Comparison of ENCODE assay signal across 8 cellular contexts in the genomic region with DNA sequence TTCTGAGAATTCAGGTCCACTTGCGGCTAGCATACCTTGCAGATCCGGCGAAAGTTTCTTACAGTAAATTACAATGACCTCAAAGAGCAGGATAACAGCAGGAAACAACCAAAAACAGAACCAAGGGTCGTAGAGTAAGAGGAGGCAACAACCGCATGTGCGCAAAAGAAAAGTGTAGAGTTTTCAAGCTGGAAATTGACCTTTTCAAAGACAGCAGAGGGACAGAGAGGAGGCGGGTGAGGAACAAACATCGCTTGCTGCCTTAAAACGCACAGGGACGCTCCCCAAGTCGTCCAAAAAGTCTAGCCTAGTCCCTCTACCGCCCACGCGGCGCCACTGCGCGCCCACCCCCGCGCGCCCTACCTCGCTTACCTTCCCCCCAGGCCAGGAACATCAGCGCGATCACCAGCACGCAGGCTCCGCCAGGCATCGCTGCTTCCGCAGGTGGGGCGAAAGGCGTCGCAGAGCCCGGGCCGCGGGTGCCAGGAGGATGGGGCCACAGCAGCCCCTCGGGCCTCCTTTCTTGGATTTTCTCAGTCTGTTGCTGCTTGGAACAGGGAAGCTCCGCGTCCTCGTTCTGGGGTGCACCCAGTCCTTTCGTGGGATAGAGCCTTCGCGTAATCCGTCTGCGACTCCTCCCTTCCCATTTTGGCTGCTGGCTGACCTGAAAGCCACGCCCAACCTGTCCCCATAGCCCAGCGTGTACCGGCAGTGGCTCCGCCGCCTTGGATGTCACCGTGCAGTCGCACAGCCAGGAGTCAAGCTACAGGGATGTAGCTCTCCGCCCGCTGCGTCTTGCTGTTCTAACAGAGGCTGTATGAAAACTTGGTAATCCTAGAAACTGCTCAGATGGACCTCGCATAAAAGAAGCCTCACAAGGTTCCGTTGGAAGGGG. TPM values are rescaled to one million over a fixed set of nuclear protein-coding genes. Genes with fewer than 3 reads are reported as not detected.
DNase-seq lines count a peak whose midpoint lies in the region; ATAC-seq and TF ChIP-seq lines count a peak whose summit lies in the region.

A gene (minus strand): TSS at position 579 of the 895 bp plus-strand sequence. CDS start 149 bp downstream, at position 430.

- H3K4me3 ChIP-seq in HUES48 (ENCODE audit: low read depth, low read length) (peak within 1 kb of the TSS; percentile 80), cardiac muscle cell (peak within 1 kb of the TSS; percentile 42), prostate gland (peak within 1 kb of the TSS; percentile 46)

- H3K27ac ChIP-seq in HUES48 (ENCODE audit: low read depth, low read length), result peak within 1 kb of the TSS; percentile 80
- H3K27ac ChIP-seq in cardiac muscle cell, result peak within 1 kb of the TSS; percentile 64
- H3K27ac ChIP-seq in prostate gland, result peak within 1 kb of the TSS; percentile 16 to 46

- DNase-seq in OCI-M1 (lab: John Stamatoyannopoulos, UW), result peak; percentile 79
- DNase-seq in activated T-helper 2 cell treated with anti-CD3 and anti-CD28 coated beads, Interferon-gamma antibody, Interleukin-2, Interleukin-4, amounts not matched to agents 10 μg/mL and 5 μg/mL and 100 μg/mL, durations not matched to agents 14 hours and 24 hours and 36 hours (ENCODE audit: low spot score), result peak; percentile 52
- DNase-seq in cardiac muscle cell (ENCODE audit: low read depth in 1 of 2, low spot score in 1 of 2), result peak; percentile 13 to 90
- peak; percentile 58 for DNase-seq in prostate gland (ENCODE audit: low spot score)
- DNase-seq in dedifferentiated amniotic fluid mesenchymal stem cell (ENCODE audit: extremely low spot score), result no peak

- peaks cover under 1% of the 10 kb centered on the region for H3K36me3 Mint-ChIP-seq in activated T-helper 2 cell treated with anti-CD3 and anti-CD28 coated beads, Interferon-gamma antibody, Interleukin-2, Interleukin-4, amounts not matched to agents 10 μg/mL and 5 μg/mL and 100 μg/mL, durations not matched to agents 14 hours and 24 hours and 36 hours (ENCODE audit: low read depth)

- peaks cover 24% of the 10 kb centered on the region for H3K27me3 Mint-ChIP-seq in activated T-helper 2 cell treated with anti-CD3 and anti-CD28 coated beads, Interferon-gamma antibody, Interleukin-2, Interleukin-4, amounts not matched to agents 10 μg/mL and 5 μg/mL and 100 μg/mL, durations not matched to agents 14 hours and 24 hours and 36 hours (ENCODE audit: low read depth)

- peak within 1 kb of the TSS; percentile 79 for H3K9ac ChIP-seq in HUES48 (ENCODE audit: low read depth, low read length)

- no peaks in the 10 kb centered on the region for H3K27me3 ChIP-seq in HUES48 (ENCODE audit: control insufficient read depth, insufficient read depth, low read length)
- no peaks in the 10 kb centered on the region for H3K27me3 ChIP-seq in cardiac muscle cell
- no peaks in the 10 kb centered on the region for H3K27me3 ChIP-seq in prostate gland (replicated peaks; ENCODE audit: insufficient read depth)

- peak; percentile 23 for TF ChIP-seq POLR2A in prostate gland (IDR thresholded peaks at IDR 0.05)

- peak within 1 kb of the TSS; percentile 81 for H3K27ac Mint-ChIP-seq in activated T-helper 2 cell treated with anti-CD3 and anti-CD28 coated beads, Interferon-gamma antibody, Interleukin-2, Interleukin-4, amounts not matched to agents 10 μg/mL and 5 μg/mL and 100 μg/mL, durations not matched to agents 14 hours and 24 hours and 36 hours

- under 1% methylated on average over 54 of the region's 54 CpGs for WGBS in prostate gland

- H3K9me3 Mint-ChIP-seq in activated T-helper 2 cell treated with anti-CD3 and anti-CD28 coated beads, Interferon-gamma antibody, Interleukin-2, Interleukin-4, amounts not matched to agents 10 μg/mL and 5 μg/mL and 100 μg/mL, durations not matched to agents 14 hours and 24 hours and 36 hours, result peaks cover 6% of the 10 kb centered on the region

- peaks cover 20% of the 10 kb centered on the region for H3K4me1 Mint-ChIP-seq in activated T-helper 2 cell treated with anti-CD3 and anti-CD28 coated beads, Interferon-gamma antibody, Interleukin-2, Interleukin-4, amounts not matched to agents 10 μg/mL and 5 μg/mL and 100 μg/mL, durations not matched to agents 14 hours and 24 hours and 36 hours (ENCODE audit: low read depth)

- ATAC-seq in GM18868 (IDR thresholded peaks at IDR 0.05; ENCODE audit: unreplicated experiment) (peak; percentile 70), HG02840 (IDR thresholded peaks at IDR 0.05; ENCODE audit: low FRiP score, unreplicated experiment) (no peak)

- peak within 1 kb of the TSS; percentile 79 for H3K4me3 Mint-ChIP-seq in activated T-helper 2 cell treated with anti-CD3 and anti-CD28 coated beads, Interferon-gamma antibody, Interleukin-2, Interleukin-4, amounts not matched to agents 10 μg/mL and 5 μg/mL and 100 μg/mL, durations not matched to agents 14 hours and 24 hours and 36 hours (ENCODE audit: low read depth)

- no peak for TF ChIP-seq CTCF in cardiac muscle cell (IDR thresholded peaks at IDR 0.05; ENCODE audit: low read depth, low read length)
- peak in 1 of 4 experiments; percentile 24 for TF ChIP-seq CTCF in prostate gland (IDR thresholded peaks at IDR 0.05)

- H3K9me3 ChIP-seq in HUES48 (ENCODE audit: control insufficient read depth, insufficient read depth, low read length), result peaks cover 2% of the 10 kb centered on the region
- no peaks in the 10 kb centered on the region for H3K9me3 ChIP-seq in cardiac muscle cell (ENCODE audit: low read depth)
- H3K9me3 ChIP-seq in prostate gland, result no peaks in the 10 kb centered on the region

- peaks cover 25% of the 10 kb centered on the region for H3K4me1 ChIP-seq in HUES48 (ENCODE audit: control insufficient read depth, insufficient read depth, low read length)
- H3K4me1 ChIP-seq in cardiac muscle cell (ENCODE audit: low read depth), result peaks cover 16% of the 10 kb centered on the region
- no peaks in the 10 kb centered on the region for H3K4me1 ChIP-seq in prostate gland (replicated peaks)

- intact Hi-C loops in activated T-helper 2 cell treated with anti-CD3 and anti-CD28 coated beads, Interferon-gamma antibody, Interleukin-2, Interleukin-4, amounts not matched to agents 10 μg/mL and 5 μg/mL and 100 μg/mL, durations not matched to agents 14 hours and 24 hours and 36 hours (cut with micrococcal nuclease), result loop anchor here (5.0 kb wide), 2 partner anchors 146 to 191 kb away; a partner anchor contains a TSS
- intact Hi-C loops in prostate gland (cut with DNase I), result no loop called here

- no peaks in the 10 kb centered on the region for H3K36me3 ChIP-seq in HUES48 (ENCODE audit: control insufficient read depth, insufficient read depth, low read length)
- H3K36me3 ChIP-seq in cardiac muscle cell, result no peaks in the 10 kb centered on the region
- H3K36me3 ChIP-seq in prostate gland, result no peaks in the 10 kb centered on the region

RNA-seq across cellular contexts. Expression of the gene that starts here (rescaled TPM):
- 2.9 and 3.2 TPM in 2 replicates for total RNA-seq in activated T-helper 2 cell treated with anti-CD3 and anti-CD28 coated beads, Interferon-gamma antibody, Interleukin-2, Interleukin-4, amounts not matched to agents 10 μg/mL and 5 μg/mL and 100 μg/mL, durations not matched to agents 14 hours and 24 hours and 36 hours
- 46.3 and 95.8 TPM in 2 replicates for total RNA-seq in cardiac muscle cell
- 51.5 and 104 TPM in 2 replicates for polyA plus RNA-seq in cardiac muscle cell
- 1 to 10 TPM; 2.7 to 3.2 TPM for total RNA-seq in prostate gland

Comparison
In these comparisons a context has a peak if more than half of its experiments do, and no peak if none do; other contexts are left out.
1. RNA of the gene that starts here (total RNA-seq): 46.3 to 95.8 TPM in cardiac muscle cell; 2.7 to 3.2 TPM in prostate gland and 2.9 to 3.2 TPM in activated T-helper 2 cell treated with anti-CD3 and anti-CD28 coated beads, Interferon-gamma antibody, Interleukin-2, Interleukin-4, amounts not matched to agents 10 μg/mL and 5 μg/mL and 100 μg/mL, durations not matched to agents 14 hours and 24 hours and 36 hours; every median in the first group is over 10 times any median in the second.
2. Peak in every context shown above with its lines, with median percentiles within 50 percentile points of each other: H3K27ac ChIP-seq and H3K4me3 ChIP-seq.